Comparison of ENCODE assay signal across 17 cellular contexts in the genomic region with DNA sequence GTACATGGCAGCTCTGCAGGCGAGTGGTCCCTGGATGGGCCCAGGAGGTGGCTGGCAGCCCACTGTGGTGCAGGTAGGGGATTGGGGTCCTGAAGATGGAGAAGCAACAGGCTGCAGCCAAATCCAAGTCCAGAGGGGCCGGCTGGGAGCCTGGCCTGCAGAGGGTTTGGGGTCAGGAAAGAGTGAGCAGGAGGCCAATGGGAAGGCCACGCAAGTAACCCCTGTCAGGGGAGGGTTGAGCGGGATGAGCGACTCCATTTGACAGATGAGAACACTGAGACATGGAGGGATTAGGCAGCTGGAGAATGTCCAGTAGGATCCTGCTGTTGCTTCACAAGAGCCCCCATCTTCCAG.
DNase-seq lines count a peak whose midpoint lies in the region; ATAC-seq and TF ChIP-seq lines count a peak whose summit lies in the region.
"Had no signal": no experiment of that assay in that cellular context is flagged by ENCODE, and none has a peak within 500 bp of the region (broad histone marks: within the 10 kb centered on the region; RNA-seq: fewer than 3 reads in every experiment).

No MANE protein-coding gene starts in this region.

- TF ChIP-seq POLR2A in sigmoid colon (IDR thresholded peaks at IDR 0.05), result no peak

- H4K91ac ChIP-seq in H9 (ENCODE audit: insufficient read length, low read depth, low read length), result no peak overlapping the region

- H3K27ac Mint-ChIP-seq in H9 (no peak overlapping the region; a peak in 1 of 7 replicates), endodermal cell (no peak overlapping the region)
- H3K27ac Mint-ChIP-seq: GM23338 had no signal

- intact Hi-C loops in sigmoid colon (cut with DNase I), result no loop called here

- H3K4me1 ChIP-seq in H9 (ENCODE audit: insufficient read depth, low read length), result no peaks in the 10 kb centered on the region
- no peaks in the 10 kb centered on the region for H3K4me1 ChIP-seq in endodermal cell (ENCODE audit: control insufficient read depth, insufficient read depth, low read length)
- H3K4me1 ChIP-seq in sigmoid colon, result peaks cover 0 to 17% (median 15%) of the 10 kb centered on the region in 4 donors
- no peaks in the 10 kb centered on the region for H3K4me1 ChIP-seq in MM.1S (ENCODE audit: low read length)

- H3K18ac ChIP-seq in H9 (ENCODE audit: insufficient read length, low read depth, low read length), result no peak overlapping the region

- H3K27ac ChIP-seq in H9 (ENCODE audit: insufficient read length, low read depth, low read length), result no peak overlapping the region
- H3K27ac ChIP-seq in endodermal cell (ENCODE audit: low read depth, low read length), result no peak overlapping the region
- H3K27ac ChIP-seq in sigmoid colon, result no peak overlapping the region
- no peak overlapping the region for H3K27ac ChIP-seq in MM.1S (ENCODE audit: low read length)

- TF ChIP-seq EP300 in sigmoid colon (IDR thresholded peaks at IDR 0.05), result no peak

- no peak for TF ChIP-seq CTCF in H9 (conservative IDR thresholded peaks at IDR 0.05)
- TF ChIP-seq CTCF in endodermal cell (conservative IDR thresholded peaks at IDR 0.05), result no peak
- TF ChIP-seq CTCF in sigmoid colon (IDR thresholded peaks at IDR 0.05), result no peak
- TF ChIP-seq CTCF in MM.1S (IDR thresholded peaks at IDR 0.05; ENCODE audit: low read length), result no peak

- H2AK5ac ChIP-seq in H9 (ENCODE audit: insufficient read length, low read length), result no peak overlapping the region

- H2BK15ac ChIP-seq in H9 (ENCODE audit: low read depth, low read length), result no peak overlapping the region

- H3K27me3 ChIP-seq in H9 (ENCODE audit: insufficient read depth, low read length) (no peaks in the 10 kb centered on the region), endodermal cell (ENCODE audit: control insufficient read depth, insufficient read depth, low read length, poor library complexity, severe bottlenecking) (no peaks in the 10 kb centered on the region), sigmoid colon (no peaks in the 10 kb centered on the region), MM.1S (replicated peaks; ENCODE audit: insufficient read depth, low read length) (no peaks in the 10 kb centered on the region)

- no peaks in the 10 kb centered on the region for H3F3A ChIP-seq in MM.1S (ENCODE audit: insufficient read depth, low read length)

- H2AFZ ChIP-seq in H9 (ENCODE audit: low read length), result no peak overlapping the region
- no peak overlapping the region for H2AFZ ChIP-seq in MM.1S (ENCODE audit: low read length)
- H2AFZ ChIP-seq: GM23338 had no signal

- no peak overlapping the region for H4K8ac ChIP-seq in H9 (replicated peaks; ENCODE audit: insufficient read length, low read depth, low read length)

- H3K56ac ChIP-seq in H9 (ENCODE audit: insufficient read length, low read depth, low read length), result no peak overlapping the region

- H3K27me3 Mint-ChIP-seq in H9 (ENCODE audit: low read depth), result peaks cover 2% of the 10 kb centered on the region
- H3K27me3 Mint-ChIP-seq in endodermal cell (ENCODE audit: insufficient read depth), result no peaks in the 10 kb centered on the region
- H3K27me3 Mint-ChIP-seq: CD4-positive, CD25-positive, alpha-beta regulatory T cell had no signal

- H3K36me3 ChIP-seq in endodermal cell (ENCODE audit: control insufficient read depth, insufficient read depth, low read length) (no peaks in the 10 kb centered on the region), sigmoid colon (no peaks in the 10 kb centered on the region), MM.1S (replicated peaks; ENCODE audit: insufficient read depth, low read length) (no peaks in the 10 kb centered on the region)

- H3K79me2 ChIP-seq in H9 (ENCODE audit: insufficient read depth, low read length) (no peaks in the 10 kb centered on the region), MM.1S (ENCODE audit: low read length) (no peaks in the 10 kb centered on the region)

- no CpG with 5 or more reads among the region's 5 CpGs for WGBS in H9 (ENCODE audit: extremely low coverage, insufficient read length, low lambda C conversion rate)
- 91 to 96% methylated on average over 5 of the region's 5 CpGs for whole genome bisulfite sequencing in endodermal cell (ENCODE audit: insufficient coverage in 1 of 2, insufficient read length in 1 of 2), 2 experiments
- WGBS in sigmoid colon, 2 donors, result 93 to 95% methylated on average over 5 of the region's 5 CpGs

- no peak overlapping the region for H2BK20ac ChIP-seq in H9 (ENCODE audit: low read depth, low read length, poor library complexity, severe bottlenecking)

- ATAC-seq in GM21825 (IDR thresholded peaks at IDR 0.05; ENCODE audit: unreplicated experiment), result no peak
- ATAC-seq: GM23338 had no signal

- no peak overlapping the region for H2BK5ac ChIP-seq in H9 (ENCODE audit: insufficient read length, low read length)

- H3K23me2 ChIP-seq in H9 (ENCODE audit: insufficient read length, low read depth, low read length, poor library complexity, severe bottlenecking), result no peaks in the 10 kb centered on the region

- H3K14ac ChIP-seq in H9 (ENCODE audit: insufficient read depth, low read length), result no peak overlapping the region

- H3K23ac ChIP-seq in H9 (ENCODE audit: insufficient read length, low read depth, low read length), result no peak overlapping the region

- no peak overlapping the region for H3K4ac ChIP-seq in H9 (ENCODE audit: low read depth, low read length)

- H2BK12ac ChIP-seq in H9 (ENCODE audit: insufficient read length, low read depth, low read length), result no peak overlapping the region

- no peaks in the 10 kb centered on the region for H3K9me3 ChIP-seq in H9 (ENCODE audit: control insufficient read depth, low read depth, low read length)
- no peaks in the 10 kb centered on the region for H3K9me3 ChIP-seq in endodermal cell (ENCODE audit: control insufficient read depth, low read length)
- no peaks in the 10 kb centered on the region for H3K9me3 ChIP-seq in sigmoid colon
- no peaks in the 10 kb centered on the region for H3K9me3 ChIP-seq in MM.1S (replicated peaks; ENCODE audit: insufficient read depth, low read length)

- H3K9me2 ChIP-seq in MM.1S (replicated peaks; ENCODE audit: insufficient read depth, low read length), result no peaks in the 10 kb centered on the region

- no peak overlapping the region for H3K4me3 Mint-ChIP-seq in H9
- no peak overlapping the region for H3K4me3 Mint-ChIP-seq in endodermal cell
- H3K4me3 Mint-ChIP-seq: CD4-positive, CD25-positive, alpha-beta regulatory T cell; GM23338 had no signal

- H3K9me3 Mint-ChIP-seq in H9, result no peaks in the 10 kb centered on the region
- peaks cover 1% of the 10 kb centered on the region for H3K9me3 Mint-ChIP-seq in endodermal cell

- H3K4me1 Mint-ChIP-seq in H9, result peaks cover 22 to 26% of the 10 kb centered on the region in 2 experiments
- H3K4me1 Mint-ChIP-seq in endodermal cell, result peaks cover 11% of the 10 kb centered on the region

- no peak overlapping the region for H3T11ph ChIP-seq in H9 (ENCODE audit: low read length)

- DNase-seq in H9 (peak; percentile 15), endodermal cell (peak; percentile 5), sigmoid colon (peak; percentile 38), NCI-H1417 treated with DMSO at 0.1 percent for 48 hours (lab: John Stamatoyannopoulos, UW) (no peak), MM.1S (no peak)
- DNase-seq in activated CD8-positive, alpha-beta memory T cell treated with anti-CD3 and anti-CD28 coated beads for 24 hours, result peak; percentile 30
- DNase-seq in stimulated activated CD4-positive, alpha-beta T cell treated with anti-CD3 and anti-CD28 coated beads, Interleukin-12 subunit alpha, Interleukin-12 subunit beta, amount 100 ng/mL, for 4 hours, result no peak
- DNase-seq: ACHN; CD4-positive, CD25-positive, alpha-beta regulatory T cell; EL; NCI-H1092 treated with DMSO at 0.1 percent for 48 hours; NCI-H1694 treated with DMSO at 0.1 percent for 48 hours; NCI-H345; NCI-H526 treated with DMSO at 0.1 percent for 48 hours; Right ventricle myocardium superior had no signal

- no peaks in the 10 kb centered on the region for H4K20me1 ChIP-seq in H9 (ENCODE audit: control insufficient read depth, insufficient read depth, insufficient read length)
- H4K20me1 ChIP-seq in MM.1S (ENCODE audit: insufficient read depth, low read length), result no peaks in the 10 kb centered on the region

- H3K4me3 ChIP-seq in endodermal cell (ENCODE audit: low read length), result no peak overlapping the region
- H3K4me3 ChIP-seq in sigmoid colon, result no peak overlapping the region
- H3K4me3 ChIP-seq in MM.1S (ENCODE audit: low read length), result no peak overlapping the region
- H3K4me3 ChIP-seq: GM23338 had no signal

- no peak overlapping the region for H2BK120ac ChIP-seq in H9 (ENCODE audit: low read depth, low read length, poor library complexity, severe bottlenecking)

- H3K9ac ChIP-seq in H9 (ENCODE audit: extremely low read depth, insufficient read length, low read length) (no peak overlapping the region), endodermal cell (ENCODE audit: extremely low read depth, low read length, poor library complexity, severe bottlenecking) (no peak overlapping the region), MM.1S (ENCODE audit: low read length) (no peak overlapping the region)

- no peak overlapping the region for H4K5ac ChIP-seq in H9 (ENCODE audit: insufficient read length, low read depth, low read length)

- H3K4me2 ChIP-seq in H9 (ENCODE audit: insufficient read depth, insufficient read length, low read length), result no peak overlapping the region
- H3K4me2 ChIP-seq in MM.1S (ENCODE audit: low read depth, low read length), result no peak overlapping the region
- H3K4me2 ChIP-seq: GM23338 had no signal

- no peaks in the 10 kb centered on the region for H3K79me1 ChIP-seq in H9 (ENCODE audit: insufficient read depth, low read depth, low read length, poor library complexity, severe bottlenecking)

- H3K36me3 Mint-ChIP-seq in H9 (ENCODE audit: insufficient read depth in 1 of 3, low read depth in 3 of 3), result no peaks in the 10 kb centered on the region; a peak in 1 of 7 replicates
- H3K36me3 Mint-ChIP-seq in endodermal cell (ENCODE audit: low read depth), result no peaks in the 10 kb centered on the region

Comparison
In these comparisons a context has a peak if more than half of its experiments do, and no peak if none do; other contexts are left out.
1. DNase-seq: peak in H9 (single experiment), activated CD8-positive, alpha-beta memory T cell treated with anti-CD3 and anti-CD28 coated beads for 24 hours (single experiment), endodermal cell (single experiment) and sigmoid colon (single experiment); none in NCI-H1417 treated with DMSO at 0.1 percent for 48 hours (single experiment), MM.1S (single experiment) and stimulated activated CD4-positive, alpha-beta T cell treated with anti-CD3 and anti-CD28 coated beads, Interleukin-12 subunit alpha, Interleukin-12 subunit beta, amount 100 ng/mL, for 4 hours (single experiment).